In the genomic region with DNA sequence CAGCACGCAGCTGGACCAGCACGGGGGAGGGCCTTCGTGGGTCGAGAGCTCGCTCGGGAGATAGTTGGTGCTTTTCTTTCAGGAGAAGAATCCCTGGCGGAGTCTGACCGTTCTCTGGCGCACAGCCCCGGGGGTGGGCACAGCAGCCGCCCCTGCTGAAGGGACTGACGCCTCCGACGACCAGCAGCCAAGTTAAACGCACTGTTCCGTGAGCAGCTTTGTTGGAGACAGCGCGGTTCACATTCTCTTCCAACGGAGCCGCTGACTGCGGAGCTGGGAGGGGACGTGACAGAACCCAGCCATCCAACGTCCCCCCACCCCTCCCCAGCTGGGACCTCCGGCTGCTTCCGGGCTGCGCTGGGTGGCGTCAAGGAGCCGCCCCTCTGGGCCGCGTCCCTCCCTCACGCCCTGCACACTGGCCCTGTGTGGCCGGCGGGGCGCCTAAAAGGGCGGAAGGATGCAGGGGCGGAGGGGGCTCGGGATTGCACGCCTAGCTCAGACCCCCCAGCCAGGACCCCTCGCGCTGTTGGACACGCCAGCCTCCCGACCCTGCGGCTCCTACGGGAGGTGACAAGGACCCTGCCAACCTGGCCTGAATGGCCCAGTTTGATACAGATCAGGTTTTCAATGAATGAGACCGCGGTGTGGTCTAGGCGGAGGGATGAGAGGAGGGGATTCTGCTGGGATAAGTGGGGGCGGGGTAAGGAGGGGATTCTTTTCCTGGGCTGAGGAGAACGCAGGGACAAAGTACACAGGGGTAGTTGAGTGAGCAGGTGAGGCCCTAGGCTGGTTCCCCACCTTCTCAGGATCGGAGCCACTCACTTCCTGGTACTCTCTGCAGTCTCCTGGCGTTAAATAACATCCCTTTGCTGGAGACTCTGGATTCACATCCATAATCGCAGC, we compare ENCODE assay signal across 17 cellular contexts. TPM values are rescaled to one million over a fixed set of nuclear protein-coding genes. Genes with fewer than 3 reads are reported as not detected.
DNase-seq lines count a peak whose midpoint lies in the region; ATAC-seq, FAIRE-seq and TF ChIP-seq lines count a peak whose summit lies in the region.
"Had no signal": no experiment of that assay in that cellular context is flagged by ENCODE, and none has a peak within 500 bp of the region (broad histone marks: within the 10 kb centered on the region; RNA-seq: fewer than 3 reads in every experiment).

No MANE protein-coding gene starts in this region.

- H3K9me3 Mint-ChIP-seq in CD14-positive monocyte, result peaks cover 0 to 12% (median 4%) of the 10 kb centered on the region in 7 donors

- peak overlapping the region; percentile 22 for H3K4me3 ChIP-seq in colonic mucosa
- H3K4me3 ChIP-seq in keratinocyte (ENCODE audit: control insufficient read depth in 2 of 3, extremely low read depth in 1 of 3, insufficient read depth in 2 of 3, low read depth in 1 of 3, low read length in 3 of 3), result peak overlapping the region in 1 of 3 experiments; percentile 38
- peak overlapping the region in 4 of 7 experiments; percentile 17 to 21 (median 18) for H3K4me3 ChIP-seq in skin epidermis
- H3K4me3 ChIP-seq: BLaER1 treated with 17β-estradiol and CSF1 and Interleukin-3, amounts not matched to agents 10 nM and 100 nM had no signal

- intact Hi-C loops in CD14-positive monocyte (cut with micrococcal nuclease) (no loop called here), colonic mucosa (cut with DNase I) (no loop called here)

- H2AFZ ChIP-seq in keratinocyte (ENCODE audit: control insufficient read depth, low read length), result peak overlapping the region; percentile 26

- H3K36me3 ChIP-seq in colonic mucosa (no peaks in the 10 kb centered on the region), keratinocyte (ENCODE audit: control insufficient read depth in 2 of 2, extremely low read depth in 1 of 2, insufficient read depth in 2 of 2, low read length in 2 of 2) (no peaks in the 10 kb centered on the region)

- ATAC-seq in GM21529 (IDR thresholded peaks at IDR 0.05; ENCODE audit: unreplicated experiment), result no peak
- no peak for ATAC-seq in HG03342 (IDR thresholded peaks at IDR 0.05; ENCODE audit: unreplicated experiment)
- no peak for ATAC-seq in HG02571 (IDR thresholded peaks at IDR 0.05; ENCODE audit: unreplicated experiment)
- ATAC-seq: PC-3 had no signal

- peak overlapping the region; percentile 41 to 53 for H3K4me3 Mint-ChIP-seq in CD14-positive monocyte
- H3K4me3 Mint-ChIP-seq: brain had no signal

- H3K27ac Mint-ChIP-seq in CD14-positive monocyte, result no peak overlapping the region
- H3K27ac Mint-ChIP-seq: brain had no signal

- H4K20me1 ChIP-seq in keratinocyte (ENCODE audit: control insufficient read depth, extremely low read depth, insufficient read depth, low read length), result no peaks in the 10 kb centered on the region
- H4K20me1 ChIP-seq: BLaER1 treated with 17β-estradiol and CSF1 and Interleukin-3, amounts not matched to agents 10 nM and 100 nM had no signal

- peaks cover 0 to 2% (median 1%) of the 10 kb centered on the region in 3 donors for H3K27me3 Mint-ChIP-seq in CD14-positive monocyte (ENCODE audit: low read depth in 3 of 3)

- DNase-seq in CD14-positive monocyte (ENCODE audit: low spot score) (no peak), colonic mucosa (no peak), keratinocyte (ENCODE audit: low read depth, low spot score) (no peak), ureter (ENCODE audit: low spot score) (no peak)
- DNase-seq: NCI-H2171, PC-3 had no signal

- no peak overlapping the region for H3K9ac ChIP-seq in colonic mucosa (ENCODE audit: low read depth in 2 of 2, low read length in 2 of 2)
- H3K9ac ChIP-seq in keratinocyte (ENCODE audit: control insufficient read depth, extremely low read depth, insufficient read depth, low read length), result no peak overlapping the region
- H3K9ac ChIP-seq: BLaER1 treated with 17β-estradiol and CSF1 and Interleukin-3, amounts not matched to agents 10 nM and 100 nM; KMS-11 had no signal

- peaks cover 3 to 12% of the 10 kb centered on the region in 2 donors for H3K36me3 Mint-ChIP-seq in CD14-positive monocyte

- TF ChIP-seq CTCF in CD14-positive monocyte (IDR thresholded peaks at IDR 0.05), result no peak
- no peak for TF ChIP-seq CTCF in colonic mucosa (IDR thresholded peaks at IDR 0.05)
- no peak for TF ChIP-seq CTCF in keratinocyte (optimal IDR thresholded peaks at IDR 0.05 in 1 of 3, IDR thresholded peaks at IDR 0.05 in 1 of 3, conservative IDR thresholded peaks at IDR 0.05 in 1 of 3; ENCODE audit: extremely low read depth in 1 of 3, insufficient read depth in 2 of 3, low read length in 3 of 3)

- no peak overlapping the region for H3K27ac ChIP-seq in colonic mucosa
- no peak overlapping the region for H3K27ac ChIP-seq in keratinocyte (ENCODE audit: control insufficient read depth, insufficient read depth, low read length)
- H3K27ac ChIP-seq in skin epidermis, result no peak overlapping the region
- H3K27ac ChIP-seq: BLaER1 treated with 17β-estradiol and CSF1 and Interleukin-3, amounts not matched to agents 10 nM and 100 nM; KMS-11 had no signal

- H3K27me3 ChIP-seq in colonic mucosa, result no peaks in the 10 kb centered on the region
- peaks cover 6% of the 10 kb centered on the region for H3K27me3 ChIP-seq in keratinocyte (ENCODE audit: control insufficient read depth, extremely low read depth, insufficient read depth, low read length)
- H3K27me3 ChIP-seq: BLaER1 treated with 17β-estradiol and CSF1 and Interleukin-3, amounts not matched to agents 10 nM and 100 nM had no signal

- no peaks in the 10 kb centered on the region for H3K9me1 ChIP-seq in keratinocyte (ENCODE audit: control insufficient read depth, extremely low read depth, insufficient read depth, low read length)

- H3K9me3 ChIP-seq in colonic mucosa (no peaks in the 10 kb centered on the region), keratinocyte (ENCODE audit: control insufficient read depth, low read depth, low read length) (no peaks in the 10 kb centered on the region)

- FAIRE-seq in keratinocyte (lab: Jason Lieb, UNC), result no peak
- FAIRE-seq: G401.6, H54 had no signal

- peaks cover 8% of the 10 kb centered on the region for H3K4me1 Mint-ChIP-seq in CD14-positive monocyte
- H3K4me1 Mint-ChIP-seq: brain had no signal

- H3K79me2 ChIP-seq in keratinocyte (ENCODE audit: control insufficient read depth, insufficient read depth, low read length), result no peaks in the 10 kb centered on the region

- H3K4me1 ChIP-seq in colonic mucosa (no peaks in the 10 kb centered on the region), keratinocyte (ENCODE audit: control insufficient read depth, extremely low read depth, insufficient read depth, low read length) (peaks cover 9% of the 10 kb centered on the region)

- peak overlapping the region; percentile 56 for H3K4me2 ChIP-seq in keratinocyte (ENCODE audit: control insufficient read depth, extremely low read depth, insufficient read depth, low read depth, low read length)
- H3K4me2 ChIP-seq: BLaER1 treated with 17β-estradiol and CSF1 and Interleukin-3, amounts not matched to agents 10 nM and 100 nM; KMS-11 had no signal

- dilution Hi-C loops in keratinocyte (cut with MboI; ENCODE audit: extremely low pct_ligation_motif_present, low sequenced_read_pairs), result no loop called here

RNA-seq across cellular contexts. Expression of gene KHDC1, which starts 36.4 kb away (rescaled TPM):
- polyA plus RNA-seq in CD14-positive monocyte (not detected), keratinocyte (0.52 to 1.0 TPM (median 0.55 TPM) in 3 replicates)
- total RNA-seq in colonic mucosa (1 to 10 TPM in 1 of 2 donors, under 1 TPM in 1; 0.69 to 1.8 TPM), ureter (1.5 TPM)
- polyA plus RNA-seq in keratinocyte (2011; ENCODE audit: low read depth), result not detected
- polyA plus RNA-seq in keratinocyte (2011; cell fraction: cytosol; rRNA removed), result 0.63 and 0.73 TPM in 2 replicates
- polyA plus RNA-seq in keratinocyte (2011; cell fraction: nucleus; rRNA removed), result 0.72 and 1.5 TPM in 2 replicates
- 0.50 and 0.65 TPM in 2 replicates for polyA plus RNA-seq in keratinocyte (2012; ENCODE audit: low replicate concordance)
- polyA minus RNA-seq in keratinocyte, result 1.7 to 2.1 TPM (median 1.9 TPM) in 3 replicates
- polyA minus RNA-seq in keratinocyte (2011; cell fraction: cytosol; rRNA and poly(A)+ RNA removed), result not detected
- polyA minus RNA-seq in keratinocyte (2011; cell fraction: nucleus; rRNA and poly(A)+ RNA removed), result 0.21 and 1.2 TPM in 2 replicates

RNA-seq across cellular contexts. Expression of gene DPPA5, which starts 54.7 kb away (rescaled TPM):
- polyA plus RNA-seq in CD14-positive monocyte (not detected), keratinocyte (not detected in 3 replicates)
- total RNA-seq in colonic mucosa (not detected), ureter (not detected)
- polyA plus RNA-seq in keratinocyte (2011; ENCODE audit: low read depth), result not detected
- not detected in 2 replicates for polyA plus RNA-seq in keratinocyte (2011; cell fraction: cytosol; rRNA removed)
- not detected in 2 replicates for polyA plus RNA-seq in keratinocyte (2011; cell fraction: nucleus; rRNA removed)
- not detected in 2 replicates for polyA plus RNA-seq in keratinocyte (2012; ENCODE audit: low replicate concordance)
- polyA minus RNA-seq in keratinocyte, result not detected in 3 replicates
- polyA minus RNA-seq in keratinocyte (2011; cell fraction: cytosol; rRNA and poly(A)+ RNA removed), result not detected
- not detected in 2 replicates for polyA minus RNA-seq in keratinocyte (2011; cell fraction: nucleus; rRNA and poly(A)+ RNA removed)
- total RNA-seq: liver, PC-3, pulmonary artery endothelial cell had no signal
- polyA plus RNA-seq: liver had no signal
